In the genomic region with DNA sequence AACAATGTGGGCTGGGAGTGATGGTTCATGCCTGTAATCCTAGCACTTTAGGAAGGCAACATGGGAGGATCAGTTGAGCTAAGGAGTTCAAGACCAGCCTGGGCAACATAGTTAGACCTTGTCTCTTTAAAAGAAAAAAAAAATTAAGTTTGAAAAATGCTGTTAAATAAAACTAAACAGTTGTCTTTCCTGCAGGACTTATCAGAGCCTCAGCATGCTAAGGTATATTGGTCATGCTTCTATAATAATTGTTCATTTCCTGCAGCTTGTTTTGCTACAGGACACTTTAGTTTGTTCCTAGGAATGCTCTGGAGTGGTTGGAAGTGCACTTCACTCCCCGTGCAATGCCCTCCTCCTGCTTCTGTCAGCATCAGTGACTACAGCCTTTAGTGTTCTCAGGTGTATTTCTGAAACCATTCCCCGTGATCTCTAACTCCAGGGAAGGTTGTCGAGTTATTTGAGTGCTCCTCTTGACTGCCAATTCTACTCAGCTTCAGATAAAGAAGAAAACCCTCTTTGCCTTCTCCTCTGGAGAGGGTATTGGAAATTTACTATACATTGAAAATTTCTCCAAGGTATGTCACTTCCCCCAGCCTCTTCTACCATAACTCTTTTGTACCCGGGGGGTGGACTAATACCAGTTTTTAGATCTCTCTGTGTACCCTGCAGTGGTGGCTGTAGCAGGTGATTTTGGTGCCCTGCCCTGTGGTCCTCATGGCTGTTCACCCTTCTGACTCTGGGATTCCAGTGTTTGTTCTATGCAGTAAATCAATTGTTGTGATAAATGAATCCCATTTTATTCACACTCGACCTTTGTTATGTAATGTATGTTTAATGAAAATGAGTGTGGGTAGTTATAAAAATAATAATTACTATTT, we compare ENCODE assay signal across 15 cellular contexts.
"Had no signal": no experiment of that assay in that cellular context is flagged by ENCODE, and none has a peak within 500 bp of the region (broad histone marks: within the 10 kb centered on the region; RNA-seq: fewer than 3 reads in every experiment).

No MANE protein-coding gene starts in this region.

- H3K9me3 ChIP-seq: ascending aorta, testis had no signal

- H3K4me1 ChIP-seq: ascending aorta, esophagus squamous epithelium, stomach, testis had no signal

- DNase-seq: activated CD4-positive, alpha-beta T cell treated with anti-CD3 and anti-CD28 coated beads, Interleukin-2, amount 50 U/mL, for 4 hours; activated effector memory CD4-positive, alpha-beta T cell treated with anti-CD3 and anti-CD28 coated beads, Interleukin-2, amount 50 U/mL, for 16 hours; activated T-cell treated with anti-CD3 and anti-CD28 coated beads, Interleukin-2, amount 50 U/mL, for 72 hours; cerebellar nuclear complex; cortex of kidney; effector CD4-positive, alpha-beta T cell; esophagus squamous epithelium; stimulated activated CD4-positive, alpha-beta T cell treated with anti-CD3 and anti-CD28 coated beads, Interleukin-4, amount 100 ng/mL, for 1 hour; stomach; testis; WERI-Rb-1 had no signal

- H3K36me3 Mint-ChIP-seq: activated naive CD4-positive, alpha-beta T cell treated with anti-CD3 and anti-CD28 coated beads, Interleukin-2, amount 50 U/mL, for 24 hours had no signal

- H3K27me3 ChIP-seq: ascending aorta, esophagus squamous epithelium, stomach, testis had no signal

- H3K4me2 ChIP-seq: smooth muscle cell had no signal

- H3K27ac ChIP-seq: ascending aorta, esophagus squamous epithelium, stomach, testis, WERI-Rb-1 had no signal

- H3K4me1 Mint-ChIP-seq: activated naive CD4-positive, alpha-beta T cell treated with anti-CD3 and anti-CD28 coated beads, Interleukin-2, amount 50 U/mL, for 24 hours; nephron had no signal

- H3K4me3 ChIP-seq: ascending aorta, esophagus squamous epithelium, smooth muscle cell, stomach, testis had no signal

- H3K9me3 Mint-ChIP-seq: activated naive CD4-positive, alpha-beta T cell treated with anti-CD3 and anti-CD28 coated beads, Interleukin-2, amount 50 U/mL, for 24 hours had no signal

- H3K27ac Mint-ChIP-seq: activated naive CD4-positive, alpha-beta T cell treated with anti-CD3 and anti-CD28 coated beads, Interleukin-2, amount 50 U/mL, for 24 hours; activated T-cell treated with anti-CD3 and anti-CD28 coated beads, Interleukin-2, amount 50 U/mL, for 72 hours; nephron had no signal

- H3K36me3 ChIP-seq: ascending aorta, esophagus squamous epithelium, stomach, WERI-Rb-1 had no signal

- H3K4me3 Mint-ChIP-seq: activated naive CD4-positive, alpha-beta T cell treated with anti-CD3 and anti-CD28 coated beads, Interleukin-2, amount 50 U/mL, for 24 hours; activated T-cell treated with anti-CD3 and anti-CD28 coated beads, Interleukin-2, amount 50 U/mL, for 72 hours; nephron had no signal
